ENCODE assay signal across 12 cellular contexts in the genomic region with DNA sequence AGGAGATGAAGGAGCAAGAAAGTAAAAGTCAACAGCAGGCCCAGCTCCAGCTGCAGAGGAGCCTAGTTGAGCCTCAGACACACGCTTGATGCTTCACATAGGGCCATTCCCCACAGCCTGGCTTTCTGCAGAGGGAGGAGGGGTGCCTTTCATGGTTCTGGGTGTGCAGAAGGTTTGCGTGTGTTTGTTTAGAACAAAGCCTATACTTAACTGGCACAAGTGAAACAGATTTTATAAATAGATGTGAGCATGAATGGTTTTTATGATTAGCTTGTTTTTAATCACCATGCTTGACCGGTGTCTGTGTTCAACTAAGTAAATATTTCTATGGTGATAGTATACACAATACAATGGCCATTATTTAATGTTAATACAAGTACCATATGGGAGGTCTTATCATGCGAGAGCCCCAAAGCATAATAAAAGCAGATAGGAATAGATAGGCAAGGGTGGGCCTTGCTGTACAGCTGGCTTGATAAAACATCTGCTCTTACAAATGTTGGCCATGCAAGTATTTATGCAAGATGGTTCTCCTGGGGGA.
DNase-seq lines count a peak whose midpoint lies in the region; ATAC-seq and TF ChIP-seq lines count a peak whose summit lies in the region.
"Had no signal": no experiment of that assay in that cellular context is flagged by ENCODE, and none has a peak within 500 bp of the region (broad histone marks: within the 10 kb centered on the region; RNA-seq: fewer than 3 reads in every experiment).

No MANE protein-coding gene starts in this region.

- TF ChIP-seq CTCF in VCaP (conservative IDR thresholded peaks at IDR 0.05) (no peak), natural killer cell (IDR thresholded peaks at IDR 0.05) (no peak)

- no peak for ATAC-seq in natural killer cell
- ATAC-seq in GM18511 (IDR thresholded peaks at IDR 0.05; ENCODE audit: unreplicated experiment): no peak
- no peak for ATAC-seq in GM18870 (IDR thresholded peaks at IDR 0.05; ENCODE audit: unreplicated experiment)
- ATAC-seq: GM23338, sciatic nerve had no signal

- intact Hi-C loops in natural killer cell (cut with micrococcal nuclease): loop anchor here (10.0 kb wide), 1 partner anchor 538 kb away; no protein-coding TSS in a partner anchor

- H3K9me3 Mint-ChIP-seq in natural killer cell: no peaks in the 10 kb centered on the region
- H3K9me3 Mint-ChIP-seq: GM23338 had no signal

- H3K27ac ChIP-seq in VCaP: peak overlapping the region; percentile 49
- H3K27ac ChIP-seq: 22Rv1 had no signal

- DNase-seq in DMS79 treated with DMSO at 0.1 percent for 48 hours (lab: John Stamatoyannopoulos, UW): peak; percentile 70
- no peak for DNase-seq in DMS79 (lab: John Stamatoyannopoulos, UW)
- DNase-seq in NCI-H1092 (lab: John Stamatoyannopoulos, UW): peak; percentile 71
- DNase-seq in natural killer cell: no peak
- no peak for DNase-seq in stimulated activated CD4-positive, alpha-beta T cell treated with anti-CD3 and anti-CD28 coated beads, Interleukin-2, amount 100 ng/mL, for 24 hours
- DNase-seq: activated CD8-positive, alpha-beta memory T cell treated with anti-CD3 and anti-CD28 coated beads, Interleukin-2, amount 50 U/mL, for 4 hours had no signal

- H3K36me3 Mint-ChIP-seq in natural killer cell: no peaks in the 10 kb centered on the region

- H3K27me3 Mint-ChIP-seq in natural killer cell (ENCODE audit: low read depth in 2 of 2): no peaks in the 10 kb centered on the region

- no peak overlapping the region for H3K4me3 Mint-ChIP-seq in natural killer cell
- H3K4me3 Mint-ChIP-seq: GM23338 had no signal

- H3K4me1 Mint-ChIP-seq in natural killer cell: peaks cover 76 to 86% of the 10 kb centered on the region in 2 donors

- peak overlapping the region; percentile 96 to 99 for H3K27ac Mint-ChIP-seq in natural killer cell
- H3K27ac Mint-ChIP-seq: GM23338 had no signal

Comparison
In these comparisons a context has a peak if more than half of its experiments do, and no peak if none do; other contexts are left out.
1. DNase-seq: peak in DMS79 treated with DMSO at 0.1 percent for 48 hours (single experiment) and NCI-H1092 (single experiment); none in DMS79 (single experiment), natural killer cell (single experiment) and stimulated activated CD4-positive, alpha-beta T cell treated with anti-CD3 and anti-CD28 coated beads, Interleukin-2, amount 100 ng/mL, for 24 hours (0 of 2).